In genomic region chr10:102674566-102674965, GRCh38 we compare ENCODE assay signal across 8 cellular contexts. TPM values are rescaled to one million over a fixed set of nuclear protein-coding genes. Genes with fewer than 3 reads are reported as not detected.
DNase-seq lines count a peak whose midpoint lies in the region; TF ChIP-seq lines count a peak whose summit lies in the region.

No MANE protein-coding gene starts in this region.

- H3K4me3 ChIP-seq in BE2C (ENCODE audit: low read depth, low read length) (peak overlapping the region; percentile 51), Karpas-422 (ENCODE audit: low read length) (no peak overlapping the region), endodermal cell (ENCODE audit: low read length) (no peak overlapping the region), neural progenitor cell (peak overlapping the region; percentile 20), HAP-1 (no peak overlapping the region)

- 50% methylated on average over 2 of the region's 2 CpGs; no CpG with 5 or more reads in 1 of the 2 experiments for WGBS in endodermal cell (ENCODE audit: insufficient coverage in 1 of 2, insufficient read length in 1 of 2), 2 experiments

- H4K20me1 ChIP-seq in Karpas-422 (ENCODE audit: insufficient read depth, low read depth, low read length) (no peaks in the 10 kb centered on the region), neural progenitor cell (ENCODE audit: low read depth) (peaks cover 58% of the 10 kb centered on the region)

- H3K4me3 Mint-ChIP-seq in endodermal cell (no peak overlapping the region), neural progenitor cell (peak overlapping the region; percentile 74)

- H3K27me3 ChIP-seq in BE2C: no peaks in the 10 kb centered on the region
- no peaks in the 10 kb centered on the region for H3K27me3 ChIP-seq in Karpas-422 (ENCODE audit: low read length)
- no peaks in the 10 kb centered on the region for H3K27me3 ChIP-seq in endodermal cell (ENCODE audit: control insufficient read depth, insufficient read depth, low read length, poor library complexity, severe bottlenecking)
- H3K27me3 ChIP-seq in neural progenitor cell: no peaks in the 10 kb centered on the region
- no peaks in the 10 kb centered on the region for H3K27me3 ChIP-seq in HAP-1 (ENCODE audit: low read depth)

- H3K4me1 ChIP-seq in BE2C (peaks cover 70% of the 10 kb centered on the region), Karpas-422 (ENCODE audit: low read length) (peaks cover 45% of the 10 kb centered on the region), endodermal cell (ENCODE audit: control insufficient read depth, insufficient read depth, low read length) (peaks cover 19% of the 10 kb centered on the region), neural progenitor cell (peaks cover 68% of the 10 kb centered on the region), HAP-1 (peaks cover 50% of the 10 kb centered on the region)

- H3K36me3 Mint-ChIP-seq in endodermal cell (ENCODE audit: low read depth) (peaks cover 3% of the 10 kb centered on the region), neural progenitor cell (no peaks in the 10 kb centered on the region)

- no peaks in the 10 kb centered on the region for H3K79me2 ChIP-seq in Karpas-422 (ENCODE audit: low read length)
- H3K79me2 ChIP-seq in neural progenitor cell (ENCODE audit: low read depth): no peaks in the 10 kb centered on the region

- H3K9me2 ChIP-seq in Karpas-422 (replicated peaks; ENCODE audit: insufficient read depth, low read length): no peaks in the 10 kb centered on the region

- H2AFZ ChIP-seq in Karpas-422 (ENCODE audit: low read length) (no peak overlapping the region), neural progenitor cell (replicated peaks) (no peak overlapping the region)

- H3K36me3 ChIP-seq in BE2C (no peaks in the 10 kb centered on the region), Karpas-422 (ENCODE audit: insufficient read depth, low read length) (0 out of 2 replicates have a peak, but pooled peaks cover 3% of the 10 kb centered on the region), endodermal cell (ENCODE audit: control insufficient read depth, insufficient read depth, low read length) (no peaks in the 10 kb centered on the region), neural progenitor cell (no peaks in the 10 kb centered on the region), HAP-1 (replicated peaks) (no peaks in the 10 kb centered on the region)

- H3K9me3 Mint-ChIP-seq in endodermal cell (no peaks in the 10 kb centered on the region), neural progenitor cell (no peaks in the 10 kb centered on the region)

- peak overlapping the region; percentile 12; the same call in 1 of the 2 replicates for H3K9ac ChIP-seq in Karpas-422 (ENCODE audit: low read length)
- no peak overlapping the region for H3K9ac ChIP-seq in endodermal cell (ENCODE audit: extremely low read depth, low read length, poor library complexity, severe bottlenecking)
- H3K9ac ChIP-seq in neural progenitor cell: no peak overlapping the region

- H3K27me3 Mint-ChIP-seq in endodermal cell (ENCODE audit: insufficient read depth) (no peaks in the 10 kb centered on the region), neural progenitor cell (ENCODE audit: insufficient read depth, low read depth) (peaks cover 2% of the 10 kb centered on the region)

- no peak overlapping the region for H3K27ac Mint-ChIP-seq in endodermal cell
- peak overlapping the region; percentile 97 for H3K27ac Mint-ChIP-seq in neural progenitor cell

- no peak overlapping the region for H3K27ac ChIP-seq in Karpas-422 (ENCODE audit: low read length)
- peak overlapping the region; percentile 93 for H3K27ac ChIP-seq in endodermal cell (ENCODE audit: low read depth, low read length)
- H3K27ac ChIP-seq in neural progenitor cell: peak overlapping the region; percentile 65

- H3K4me2 ChIP-seq in Karpas-422 (ENCODE audit: low read depth, low read length, poor library complexity, severe bottlenecking): no peak overlapping the region
- H3K4me2 ChIP-seq in neural progenitor cell: peak overlapping the region; percentile 73

- DNase-seq in BE2C (peak; percentile 42), Karpas-422 (no peak), endodermal cell (no peak), neural progenitor cell (ENCODE audit: low spot score) (peak; percentile 55), DMS153 (lab: John Stamatoyannopoulos, UW) (no peak), midbrain (lab: John Stamatoyannopoulos, UW) (no peak), HAP-1 (ENCODE audit: low spot score in 2 of 2) (no peak), SW 1271 (lab: John Stamatoyannopoulos, UW) (no peak)

- H3K9me3 ChIP-seq in BE2C (no peaks in the 10 kb centered on the region), Karpas-422 (ENCODE audit: low read length) (no peaks in the 10 kb centered on the region), endodermal cell (ENCODE audit: control insufficient read depth, low read length) (no peaks in the 10 kb centered on the region), neural progenitor cell (ENCODE audit: low read depth) (no peaks in the 10 kb centered on the region), HAP-1 (no peaks in the 10 kb centered on the region)

- in situ Hi-C loops in HAP-1 (cut with MboI; ENCODE audit: low sequenced_read_pairs): no loop called here

- H3K4me1 Mint-ChIP-seq in endodermal cell: peaks cover 68% of the 10 kb centered on the region
- H3K4me1 Mint-ChIP-seq in neural progenitor cell: peaks cover 89% of the 10 kb centered on the region

- peaks cover 68% of the 10 kb centered on the region for H3F3A ChIP-seq in neural progenitor cell (ENCODE audit: low read depth)

- TF ChIP-seq CTCF in BE2C (IDR thresholded peaks at IDR 0.05; ENCODE audit: low read depth, low read length): no peak
- no peak for TF ChIP-seq CTCF in endodermal cell (conservative IDR thresholded peaks at IDR 0.05)
- no peak for TF ChIP-seq CTCF in neural progenitor cell (IDR thresholded peaks at IDR 0.05)

RNA-seq across cellular contexts. Expression of gene TRIM8, which starts 30.3 kb away (rescaled TPM):
- polyA plus RNA-seq in BE2C (2012; ENCODE audit: insufficient read depth, insufficient read length, low read depth): 148 TPM
- total RNA-seq in Karpas-422 (2014; rRNA removed; shearing (Covaris generic); ENCODE audit: low replicate concordance): 94.4 and 111 TPM in 2 replicates
- total RNA-seq in endodermal cell (10 to 100 TPM; 27.7 to 32.7 TPM), neural progenitor cell (ENCODE audit: low replicate concordance) (31.4 and 33.8 TPM in 2 replicates)
- polyA plus RNA-seq in endodermal cell (2013, experiment 1 of 2): 55.6 TPM
- 46.3 TPM for polyA plus RNA-seq in endodermal cell (2013, experiment 2 of 2)

RNA-seq across cellular contexts. Expression of gene ARL3, which starts 39.6 kb away (rescaled TPM):
- 17.9 TPM for polyA plus RNA-seq in BE2C (2012; ENCODE audit: insufficient read depth, insufficient read length, low read depth)
- total RNA-seq in Karpas-422 (2014; rRNA removed; shearing (Covaris generic); ENCODE audit: low replicate concordance): 4.6 and 6.6 TPM in 2 replicates
- total RNA-seq in endodermal cell (10 to 100 TPM; 20.3 to 25.6 TPM), neural progenitor cell (ENCODE audit: low replicate concordance) (20.8 and 29.7 TPM in 2 replicates)
- 31.4 TPM for polyA plus RNA-seq in endodermal cell (2013, experiment 1 of 2)
- polyA plus RNA-seq in endodermal cell (2013, experiment 2 of 2): 30.8 TPM

RNA-seq across cellular contexts. Expression of gene SFXN2, which starts 39.9 kb away (rescaled TPM):
- 4.8 TPM for polyA plus RNA-seq in BE2C (2012; ENCODE audit: insufficient read depth, insufficient read length, low read depth)
- 10.2 and 25.8 TPM in 2 replicates for total RNA-seq in Karpas-422 (2014; rRNA removed; shearing (Covaris generic); ENCODE audit: low replicate concordance)
- total RNA-seq in endodermal cell (10 to 100 TPM; 30.5 to 32.9 TPM), neural progenitor cell (ENCODE audit: low replicate concordance) (6.4 and 15.5 TPM in 2 replicates)
- polyA plus RNA-seq in endodermal cell (2013, experiment 1 of 2): 13.6 TPM
- polyA plus RNA-seq in endodermal cell (2013, experiment 2 of 2): 13.7 TPM

Comparison
In these comparisons a context has a peak if more than half of its experiments do, and no peak if none do; other contexts are left out.
1. DNase-seq: peak in BE2C (single experiment) and neural progenitor cell (single experiment); none in Karpas-422 (single experiment), endodermal cell (single experiment), DMS153 (single experiment), midbrain (single experiment), HAP-1 (0 of 2) and SW 1271 (0 of 2).
2. H3K4me3 ChIP-seq: peak in BE2C (single experiment) and neural progenitor cell (single experiment); none in Karpas-422 (single experiment), endodermal cell (single experiment) and HAP-1 (single experiment).